8 cellular contexts compared by ENCODE assay signal in genomic region chr5:39274388-39275085, GRCh38.
DNase-seq lines count a peak whose midpoint lies in the region; ATAC-seq and FAIRE-seq lines count a peak whose summit lies in the region.

No MANE protein-coding gene starts in this region.

- peak overlapping the region; percentile 98 for H3K27ac Mint-ChIP-seq in activated T-cell treated with anti-CD3 and anti-CD28 coated beads, Interleukin-2, amount 50 U/mL, for 24 hours

- ATAC-seq in HG02973 (IDR thresholded peaks at IDR 0.05; ENCODE audit: unreplicated experiment): peak; percentile 93

- peaks cover 8% of the 10 kb centered on the region for H3K9me3 Mint-ChIP-seq in activated T-cell treated with anti-CD3 and anti-CD28 coated beads, Interleukin-2, amount 50 U/mL, for 24 hours

- H3K27me3 Mint-ChIP-seq in activated T-cell treated with anti-CD3 and anti-CD28 coated beads, Interleukin-2, amount 50 U/mL, for 24 hours: no peaks in the 10 kb centered on the region

- peak overlapping the region; percentile 79 for H3K4me3 Mint-ChIP-seq in activated T-cell treated with anti-CD3 and anti-CD28 coated beads, Interleukin-2, amount 50 U/mL, for 24 hours

- peaks cover 52% of the 10 kb centered on the region for H3K4me1 Mint-ChIP-seq in activated T-cell treated with anti-CD3 and anti-CD28 coated beads, Interleukin-2, amount 50 U/mL, for 24 hours (ENCODE audit: low read depth)

- peaks cover 12% of the 10 kb centered on the region for H3K36me3 Mint-ChIP-seq in activated T-cell treated with anti-CD3 and anti-CD28 coated beads, Interleukin-2, amount 50 U/mL, for 24 hours (ENCODE audit: low read depth)

- FAIRE-seq in HTR-8/SVneo (lab: Jason Lieb, UNC): no peak

- no peak for DNase-seq in activated T-cell treated with anti-CD3 and anti-CD28 coated beads, Interleukin-2, amount 50 U/mL, for 24 hours
- DNase-seq in activated T-cell treated with anti-CD3 and anti-CD28 coated beads for 4 hours (no peak), SIG-M5 treated with dmso at 0.1 percent for 504 hours (lab: John Stamatoyannopoulos, UW; ENCODE audit: unreplicated experiment) (peak; percentile 77), kidney tubule cell (ENCODE audit: low spot score) (peak; percentile 16), UCSD-AML1 (lab: John Stamatoyannopoulos, UW; ENCODE audit: unreplicated experiment) (no peak), COLO829 (ENCODE audit: low spot score) (no peak), HTR-8/SVneo (ENCODE audit: insufficient read length, low spot score) (no peak)

Comparison
In these comparisons a context has a peak if more than half of its experiments do, and no peak if none do; other contexts are left out.
1. DNase-seq: peak in SIG-M5 treated with dmso at 0.1 percent for 504 hours (single experiment) and kidney tubule cell (single experiment); none in activated T-cell treated with anti-CD3 and anti-CD28 coated beads, Interleukin-2, amount 50 U/mL, for 24 hours (single experiment), activated T-cell treated with anti-CD3 and anti-CD28 coated beads for 4 hours (single experiment), UCSD-AML1 (single experiment), COLO829 (single experiment) and HTR-8/SVneo (single experiment).